18 cellular contexts compared by ENCODE assay signal in the genomic region with DNA sequence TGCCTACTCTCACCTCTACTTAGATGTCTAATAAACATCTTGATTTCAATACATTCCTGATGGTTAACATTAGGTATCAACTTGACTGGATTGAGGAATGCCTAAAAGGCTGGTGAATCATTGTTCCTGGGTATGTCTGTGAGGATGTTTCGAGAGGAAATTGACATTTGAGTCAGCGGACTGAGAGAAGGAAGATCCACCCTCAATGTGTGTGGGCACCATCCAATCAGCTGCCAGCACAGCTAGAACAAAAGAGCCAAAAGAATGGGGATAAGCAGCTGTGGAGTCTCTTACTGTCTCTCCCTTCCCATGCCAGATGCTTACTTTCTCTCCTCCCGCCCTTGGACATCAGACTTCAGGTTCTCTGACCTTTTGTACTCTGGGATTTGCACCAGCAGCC.
"Had no signal": no experiment of that assay in that cellular context is flagged by ENCODE, and none has a peak within 500 bp of the region (broad histone marks: within the 10 kb centered on the region; RNA-seq: fewer than 3 reads in every experiment).

No MANE protein-coding gene starts in this region.

- H3K27ac Mint-ChIP-seq: naive thymus-derived CD8-positive, alpha-beta T cell; stimulated activated memory B cell treated with anti-CD40 and anti-IgM and Interleukin-4, amounts not matched to agents 10 μg/mL and 1 μg/mL and 100 μg/mL, for 72 hours; stimulated activated naive CD8-positive, alpha-beta T cell treated with anti-CD3 and anti-CD28 coated beads, Interleukin-15, Interleukin-2, amounts not matched to agents 100 ng/mL and 50 ng/mL, for 24 hours had no signal

- H3K4me1 ChIP-seq: foreskin keratinocyte, spleen, tibial artery, upper lobe of right lung, vagina had no signal

- H3K9me3 ChIP-seq: mucosa of descending colon, spleen, tibial artery, upper lobe of right lung, vagina had no signal

- H3K27ac ChIP-seq: foreskin keratinocyte, spleen, tibial artery, upper lobe of right lung, vagina had no signal

- H3K27me3 ChIP-seq: foreskin keratinocyte, spleen, tibial artery, upper lobe of right lung, vagina had no signal

- H3K4me3 ChIP-seq: mucosa of descending colon, spleen, tibial artery, upper lobe of right lung, vagina had no signal

- H3K9me3 Mint-ChIP-seq: stimulated activated memory B cell treated with anti-CD40 and anti-IgM and Interleukin-4, amounts not matched to agents 10 μg/mL and 1 μg/mL and 100 μg/mL, for 72 hours; stimulated activated naive CD8-positive, alpha-beta T cell treated with anti-CD3 and anti-CD28 coated beads, Interleukin-15, Interleukin-2, amounts not matched to agents 100 ng/mL and 50 ng/mL, for 24 hours had no signal

- H3K36me3 Mint-ChIP-seq: naive thymus-derived CD8-positive, alpha-beta T cell; stimulated activated memory B cell treated with anti-CD40 and anti-IgM and Interleukin-4, amounts not matched to agents 10 μg/mL and 1 μg/mL and 100 μg/mL, for 72 hours had no signal

- H3K4me3 Mint-ChIP-seq: naive thymus-derived CD8-positive, alpha-beta T cell; stimulated activated memory B cell treated with anti-CD40 and anti-IgM and Interleukin-4, amounts not matched to agents 10 μg/mL and 1 μg/mL and 100 μg/mL, for 72 hours; stimulated activated naive CD8-positive, alpha-beta T cell treated with anti-CD3 and anti-CD28 coated beads, Interleukin-15, Interleukin-2, amounts not matched to agents 100 ng/mL and 50 ng/mL, for 24 hours had no signal

- DNase-seq: dermis blood vessel endothelial cell; erythroblast; kidney glomerular epithelial cell; mucosa of descending colon; naive thymus-derived CD8-positive, alpha-beta T cell; posterior cingulate gyrus; spleen; stimulated activated CD4-positive, alpha-beta T cell treated with anti-CD3 and anti-CD28 coated beads, Interleukin-15, amount 100 ng/mL, for 24 hours; stimulated activated CD4-positive, alpha-beta T cell treated with anti-CD3 and anti-CD28 coated beads, Interleukin-1b, Interleukin-23, amount 100 ng/mL, for 48 hours; stimulated activated CD4-positive, alpha-beta T cell treated with anti-CD3 and anti-CD28 coated beads, Interleukin-4, amount 100 ng/mL, for 24 hours; tibial artery; upper lobe of right lung had no signal

- H3K36me3 ChIP-seq: spleen, tibial artery, upper lobe of right lung, vagina had no signal

- FAIRE-seq: islet of Langerhans had no signal

- H3K27me3 Mint-ChIP-seq: naive thymus-derived CD8-positive, alpha-beta T cell; stimulated activated memory B cell treated with anti-CD40 and anti-IgM and Interleukin-4, amounts not matched to agents 10 μg/mL and 1 μg/mL and 100 μg/mL, for 72 hours; stimulated activated naive CD8-positive, alpha-beta T cell treated with anti-CD3 and anti-CD28 coated beads, Interleukin-15, Interleukin-2, amounts not matched to agents 100 ng/mL and 50 ng/mL, for 24 hours had no signal

- ATAC-seq: foreskin keratinocyte; mucosa of descending colon; naive thymus-derived CD8-positive, alpha-beta T cell; sciatic nerve; stimulated activated memory B cell treated with anti-CD40 and anti-IgM and Interleukin-4, amounts not matched to agents 10 μg/mL and 1 μg/mL and 100 μg/mL, for 72 hours; upper lobe of right lung had no signal

- H3K4me1 Mint-ChIP-seq: naive thymus-derived CD8-positive, alpha-beta T cell; stimulated activated memory B cell treated with anti-CD40 and anti-IgM and Interleukin-4, amounts not matched to agents 10 μg/mL and 1 μg/mL and 100 μg/mL, for 72 hours had no signal
